18 cellular contexts compared by ENCODE assay signal in genomic region chr21:45220714-45221113, GRCh38.
DNase-seq lines count a peak whose midpoint lies in the region; ATAC-seq and TF ChIP-seq lines count a peak whose summit lies in the region.
"Had no signal": no experiment of that assay in that cellular context is flagged by ENCODE, and none has a peak within 500 bp of the region (broad histone marks: within the 10 kb centered on the region; RNA-seq: fewer than 3 reads in every experiment).

No MANE protein-coding gene starts in this region.

- H3K79me2 ChIP-seq in GM23338 (replicated peaks; ENCODE audit: insufficient read depth) = no peaks in the 10 kb centered on the region

- intact Hi-C loops in ascending aorta (cut with DNase I) = no loop called here

- no peak for TF ChIP-seq CTCF in GM23338 (conservative IDR thresholded peaks at IDR 0.05; ENCODE audit: low read depth in 2 of 2)
- no peak for TF ChIP-seq CTCF in ascending aorta (IDR thresholded peaks at IDR 0.05)

- no peak overlapping the region for H3K4me2 ChIP-seq in GM23338

- no peak for DNase-seq in activated CD4-positive, alpha-beta T cell treated with anti-CD3 and anti-CD28 coated beads, Interleukin-2, amount 10 ng/mL, durations not matched to agents 7 days and 5 days
- DNase-seq in activated CD4-positive, alpha-beta T cell treated with anti-CD3 and anti-CD28 coated beads for 1 hour = no peak
- no peak for DNase-seq in GM23338 (ENCODE audit: low spot score)
- no peak for DNase-seq in ascending aorta (ENCODE audit: low spot score in 2 of 2)
- no peak for DNase-seq in stimulated activated effector memory CD8-positive, alpha-beta T cell treated with anti-CD3 and anti-CD28 coated beads, Interleukin-12 subunit alpha, Interleukin-12 subunit beta, amount 100 ng/mL, for 72 hours (ENCODE audit: low spot score in 2 of 2)
- no peak for DNase-seq in DMS114 treated with DMSO at 0.1 percent for 48 hours (lab: John Stamatoyannopoulos, UW; ENCODE audit: unreplicated experiment)
- DNase-seq in H4 (ENCODE audit: low spot score) = no peak
- no peak for DNase-seq in KBM-7
- DNase-seq: 8988T; ACHN; C1 segment of cervical spinal cord; CD8-positive, alpha-beta T cell; COR-L47; DND-41; GDM1; GM23248 had no signal

- CTCF ChIA-PET in activated CD4-positive, alpha-beta T cell treated with anti-CD3 and anti-CD28 coated beads, Interleukin-2, amount 10 ng/mL, durations not matched to agents 7 days and 5 days (lab: Charles Lee) = interaction anchor here (1.0 kb wide), 1 partner anchor 8 kb away, joined by 3 read pairs; no protein-coding TSS in a partner anchor

- peaks cover 35% of the 10 kb centered on the region for H3K36me3 Mint-ChIP-seq in activated CD4-positive, alpha-beta T cell treated with anti-CD3 and anti-CD28 coated beads, Interleukin-2, amount 10 ng/mL, durations not matched to agents 7 days and 5 days (ENCODE audit: low read depth)
- H3K36me3 Mint-ChIP-seq in GM23338 (ENCODE audit: low read depth) = peaks cover 5% of the 10 kb centered on the region; the same call in 2 of the 3 replicates
- peaks cover 18% of the 10 kb centered on the region for H3K36me3 Mint-ChIP-seq in stimulated activated effector memory CD8-positive, alpha-beta T cell treated with anti-CD3 and anti-CD28 coated beads, Interleukin-12 subunit alpha, Interleukin-12 subunit beta, amount 100 ng/mL, for 72 hours

- no peaks in the 10 kb centered on the region for H3K27me3 Mint-ChIP-seq in activated CD4-positive, alpha-beta T cell treated with anti-CD3 and anti-CD28 coated beads, Interleukin-2, amount 10 ng/mL, durations not matched to agents 7 days and 5 days
- H3K27me3 Mint-ChIP-seq in GM23338 (ENCODE audit: insufficient read depth, low read depth, poor library complexity) = peaks cover 11% of the 10 kb centered on the region
- H3K27me3 Mint-ChIP-seq: IgD-negative memory B cell had no signal

- in situ Hi-C loops in KBM-7 (cut with MboI; ENCODE audit: low pct_unique_long_range_greater_than_20kb, low sequenced_read_pairs) = no loop called here

- no peak overlapping the region for H3K4me3 Mint-ChIP-seq in activated CD4-positive, alpha-beta T cell treated with anti-CD3 and anti-CD28 coated beads, Interleukin-2, amount 10 ng/mL, durations not matched to agents 7 days and 5 days
- H3K4me3 Mint-ChIP-seq in GM23338 = no peak overlapping the region
- H3K4me3 Mint-ChIP-seq in stimulated activated effector memory CD8-positive, alpha-beta T cell treated with anti-CD3 and anti-CD28 coated beads, Interleukin-12 subunit alpha, Interleukin-12 subunit beta, amount 100 ng/mL, for 72 hours = no peak overlapping the region
- H3K4me3 Mint-ChIP-seq: CD8-positive, alpha-beta T cell; IgD-negative memory B cell had no signal

- no peaks in the 10 kb centered on the region for H3F3A ChIP-seq in GM23338 (replicated peaks; ENCODE audit: low read depth)

- no peak for ATAC-seq in GM23338
- ATAC-seq in stimulated activated effector memory CD8-positive, alpha-beta T cell treated with anti-CD3 and anti-CD28 coated beads, Interleukin-12 subunit alpha, Interleukin-12 subunit beta, amount 100 ng/mL, for 72 hours = no peak
- ATAC-seq: CD8-positive, alpha-beta T cell had no signal

- peaks cover 0 to 21% of the 10 kb centered on the region in 2 donors for H3K9me3 ChIP-seq in ascending aorta

- H3K4me3 ChIP-seq in GM23338 (no peak overlapping the region), ascending aorta (no peak overlapping the region)
- H3K4me3 ChIP-seq: GM23248, HAP-1 had no signal

- no peak overlapping the region for H2AFZ ChIP-seq in GM23338
- H2AFZ ChIP-seq: GM23248 had no signal

- peaks cover 5% of the 10 kb centered on the region; the same call in 1 of the 2 replicates for H3K9me2 ChIP-seq in GM23338 (ENCODE audit: insufficient read depth)

- H3K4me1 Mint-ChIP-seq in activated CD4-positive, alpha-beta T cell treated with anti-CD3 and anti-CD28 coated beads, Interleukin-2, amount 10 ng/mL, durations not matched to agents 7 days and 5 days = peaks cover 27% of the 10 kb centered on the region
- peaks cover 5% of the 10 kb centered on the region for H3K4me1 Mint-ChIP-seq in GM23338
- H3K4me1 Mint-ChIP-seq in stimulated activated effector memory CD8-positive, alpha-beta T cell treated with anti-CD3 and anti-CD28 coated beads, Interleukin-12 subunit alpha, Interleukin-12 subunit beta, amount 100 ng/mL, for 72 hours = peaks cover 34% of the 10 kb centered on the region

- peak overlapping the region; percentile 4 for H3K27ac Mint-ChIP-seq in activated CD4-positive, alpha-beta T cell treated with anti-CD3 and anti-CD28 coated beads, Interleukin-2, amount 10 ng/mL, durations not matched to agents 7 days and 5 days
- peak overlapping the region; percentile 47; the same call in 1 of the 2 replicates for H3K27ac Mint-ChIP-seq in GM23338
- H3K27ac Mint-ChIP-seq in stimulated activated effector memory CD8-positive, alpha-beta T cell treated with anti-CD3 and anti-CD28 coated beads, Interleukin-12 subunit alpha, Interleukin-12 subunit beta, amount 100 ng/mL, for 72 hours = peak overlapping the region; percentile 35
- H3K27ac Mint-ChIP-seq: CD8-positive, alpha-beta T cell; IgD-negative memory B cell had no signal

- H3K9me3 Mint-ChIP-seq in activated CD4-positive, alpha-beta T cell treated with anti-CD3 and anti-CD28 coated beads, Interleukin-2, amount 10 ng/mL, durations not matched to agents 7 days and 5 days = peaks cover 11% of the 10 kb centered on the region
- H3K9me3 Mint-ChIP-seq in GM23338 = peaks cover 21% of the 10 kb centered on the region
- peaks cover 13% of the 10 kb centered on the region for H3K9me3 Mint-ChIP-seq in stimulated activated effector memory CD8-positive, alpha-beta T cell treated with anti-CD3 and anti-CD28 coated beads, Interleukin-12 subunit alpha, Interleukin-12 subunit beta, amount 100 ng/mL, for 72 hours

- no peaks in the 10 kb centered on the region for H3K27me3 ChIP-seq in GM23338 (ENCODE audit: insufficient read depth)
- no peaks in the 10 kb centered on the region for H3K27me3 ChIP-seq in ascending aorta

- H3K27ac ChIP-seq in GM23338 (ENCODE audit: low read depth) = no peak overlapping the region
- peak overlapping the region; percentile 10 to 25 for H3K27ac ChIP-seq in ascending aorta
- H3K27ac ChIP-seq: GM23248 had no signal

- H3K36me3 ChIP-seq in GM23338 (ENCODE audit: insufficient read depth) (no peaks in the 10 kb centered on the region; the same call in 1 of the 2 replicates), ascending aorta (peaks cover 42 to 48% of the 10 kb centered on the region in 2 donors)
- H3K36me3 ChIP-seq: HAP-1 had no signal

- POLR2A ChIA-PET in activated CD4-positive, alpha-beta T cell treated with anti-CD3 and anti-CD28 coated beads, Interleukin-2, amount 10 ng/mL, durations not matched to agents 7 days and 5 days (lab: Charles Lee) = no interaction called here

- 0 out of 2 replicates have a peak, but pooled peaks cover 7% of the 10 kb centered on the region for H3K4me1 ChIP-seq in GM23338 (ENCODE audit: insufficient read depth)
- H3K4me1 ChIP-seq in ascending aorta = peaks cover 0 to 5% of the 10 kb centered on the region in 2 donors
- H3K4me1 ChIP-seq: HAP-1 had no signal

- H4K20me1 ChIP-seq in GM23338 (replicated peaks; ENCODE audit: insufficient read depth) = no peaks in the 10 kb centered on the region

TF ChIP-seq in GM23338, 12 proteins besides CTCF, POLR2A, EP300 and RAD21 (continues in another document):
- TF ChIP-seq NANOG (IDR thresholded peaks at IDR 0.05; ENCODE audit: borderline replicate concordance) = no peak
- no peak for TF ChIP-seq JUNB (IDR thresholded peaks at IDR 0.05; ENCODE audit: unreplicated experiment)
- no peak for TF ChIP-seq EZH2phosphoT487 (IDR thresholded peaks at IDR 0.05; ENCODE audit: unreplicated experiment)
- TF ChIP-seq CREB1 (CRISPR knock-in tag; IDR thresholded peaks at IDR 0.05; ENCODE audit: low read depth) = no peak
- no peak for TF ChIP-seq ZNF331 (CRISPR knock-in tag; IDR thresholded peaks at IDR 0.05; ENCODE audit: low read depth)
- TF ChIP-seq ETS1 (IDR thresholded peaks at IDR 0.05) = no peak
- no peak for TF ChIP-seq REST (IDR thresholded peaks at IDR 0.05; ENCODE audit: unreplicated experiment)
- TF ChIP-seq EZH2 (IDR thresholded peaks at IDR 0.05; ENCODE audit: low read depth, unreplicated experiment) = no peak
- TF ChIP-seq POLR2AphosphoS5 (IDR thresholded peaks at IDR 0.05; ENCODE audit: low read depth) = no peak
- TF ChIP-seq STAT1 (IDR thresholded peaks at IDR 0.05; ENCODE audit: unreplicated experiment) = no peak
